Comparison of ENCODE assay signal across 1 cellular context in the genomic region with DNA sequence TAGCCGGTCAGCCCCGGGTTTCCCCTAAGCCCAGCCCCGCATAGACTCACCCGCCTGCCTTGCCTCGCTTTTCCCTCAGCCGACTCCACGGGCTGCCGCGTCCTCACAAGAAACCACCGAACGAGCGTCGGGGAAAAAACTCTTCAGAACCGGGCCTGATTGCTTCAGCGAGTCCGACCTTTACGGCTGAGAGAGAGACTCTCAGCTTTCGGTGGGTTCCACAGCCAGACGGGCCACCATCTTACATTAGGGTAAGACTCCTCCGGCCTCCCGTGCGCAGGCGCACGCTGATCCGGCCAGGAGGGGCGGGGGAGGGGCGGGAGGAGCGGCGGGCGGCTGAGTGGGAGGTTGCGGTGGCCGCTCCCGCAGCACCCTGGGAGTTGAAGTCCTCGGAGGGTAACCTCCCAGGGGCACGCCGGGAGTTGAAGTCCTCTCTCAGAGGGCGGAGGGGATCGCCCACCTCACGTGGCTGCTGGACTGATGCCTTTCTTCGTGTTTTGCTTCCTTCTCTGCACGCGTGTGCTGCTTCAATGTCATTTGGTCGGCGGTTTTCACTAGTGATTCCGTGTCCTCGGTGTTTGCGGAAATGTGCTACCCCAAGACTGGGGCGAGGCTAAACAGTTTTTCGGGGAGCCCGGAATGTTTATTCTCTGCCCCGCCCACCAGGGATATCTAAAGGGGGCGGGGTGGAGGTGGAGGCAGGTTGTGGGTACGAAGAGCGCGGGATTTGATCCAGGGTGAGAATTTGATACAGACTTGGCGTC.
A peak's percentile ranks its signal among the peaks of the same experiment; 100 is the strongest.
TF ChIP-seq lines count a peak whose summit lies in the region.

Gene CNOT4, minus strand, starts transcription at position 264 of the 764 bp plus-strand sequence. CDS start 71,771 bp downstream, outside the sequence.

TF ChIP-seq in H1, 55 proteins besides CTCF, POLR2A, EP300 and RAD21:
- TF ChIP-seq MAX (IDR thresholded peaks at IDR 0.05) = peak; percentile 95
- TF ChIP-seq RNF2 (IDR thresholded peaks at IDR 0.05; ENCODE audit: borderline replicate concordance, low read depth, low read length, missing control alignments, poor library complexity, severe bottlenecking) = no peak
- TF ChIP-seq TCF12 (IDR thresholded peaks at IDR 0.05; ENCODE audit: low read depth, low read length) = no peak
- no peak for TF ChIP-seq SP2 (IDR thresholded peaks at IDR 0.05; ENCODE audit: low read length)
- TF ChIP-seq CHD2 (IDR thresholded peaks at IDR 0.05; ENCODE audit: low read length) = no peak
- no peak for TF ChIP-seq ATF2 (IDR thresholded peaks at IDR 0.05; ENCODE audit: low read length)
- peak; percentile 82 for TF ChIP-seq TAF1 (IDR thresholded peaks at IDR 0.05; ENCODE audit: low read depth, low read length)
- TF ChIP-seq SRF (IDR thresholded peaks at IDR 0.05; ENCODE audit: low read depth, low read length) = no peak
- TF ChIP-seq, protein P1, sequence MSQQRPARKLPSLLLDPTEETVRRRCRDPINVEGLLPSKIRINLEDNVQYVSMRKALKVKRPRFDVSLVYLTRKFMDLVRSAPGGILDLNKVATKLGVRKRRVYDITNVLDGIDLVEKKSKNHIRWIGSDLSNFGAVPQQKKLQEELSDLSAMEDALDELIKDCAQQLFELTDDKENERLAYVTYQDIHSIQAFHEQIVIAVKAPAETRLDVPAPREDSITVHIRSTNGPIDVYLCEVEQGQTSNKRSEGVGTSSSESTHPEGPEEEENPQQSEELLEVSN (IDR thresholded peaks at IDR 0.05) = peak; percentile 96
- TF ChIP-seq TBP (IDR thresholded peaks at IDR 0.05; ENCODE audit: low read depth, low read length) = peak; percentile 79
- TF ChIP-seq MAFK (IDR thresholded peaks at IDR 0.05; ENCODE audit: low read depth, low read length) = no peak
- no peak for TF ChIP-seq NANOG (IDR thresholded peaks at IDR 0.05; ENCODE audit: insufficient read depth, low read depth, low read length, poor library complexity, severe bottlenecking)
- no peak for TF ChIP-seq TAF7 (optimal IDR thresholded peaks at IDR 0.05; ENCODE audit: borderline replicate concordance, low read depth, low read length)
- TF ChIP-seq HDAC2 (IDR thresholded peaks at IDR 0.05; ENCODE audit: borderline replicate concordance in 1 of 2, low read depth in 2 of 2, low read length in 2 of 2) = peak in 1 of 2 experiments; percentile 68; a peak in 1 of 4 replicates
- TF ChIP-seq SUZ12 (IDR thresholded peaks at IDR 0.05; ENCODE audit: low read length) = no peak
- TF ChIP-seq SP4 (IDR thresholded peaks at IDR 0.05; ENCODE audit: low read length) = peak; percentile 87
- peak; percentile 73 for TF ChIP-seq TEAD4 (IDR thresholded peaks at IDR 0.05; ENCODE audit: low read depth, low read length)
- peak; percentile 59; the same call in 1 of the 2 replicates for TF ChIP-seq GTF2F1 (IDR thresholded peaks at IDR 0.05; ENCODE audit: borderline replicate concordance, low read depth, low read length)
- peak; percentile 98 for TF ChIP-seq PHF8 (conservative IDR thresholded peaks at IDR 0.05; ENCODE audit: low read depth, low read length)
- no peak for TF ChIP-seq JUN (IDR thresholded peaks at IDR 0.05; ENCODE audit: low read depth, low read length)
- no peak for TF ChIP-seq GABPA (IDR thresholded peaks at IDR 0.05; ENCODE audit: borderline replicate concordance, insufficient read depth, low read length)
- TF ChIP-seq NRF1 (IDR thresholded peaks at IDR 0.05; ENCODE audit: low read depth, low read length) = peak; percentile 95
- TF ChIP-seq, protein P2, sequence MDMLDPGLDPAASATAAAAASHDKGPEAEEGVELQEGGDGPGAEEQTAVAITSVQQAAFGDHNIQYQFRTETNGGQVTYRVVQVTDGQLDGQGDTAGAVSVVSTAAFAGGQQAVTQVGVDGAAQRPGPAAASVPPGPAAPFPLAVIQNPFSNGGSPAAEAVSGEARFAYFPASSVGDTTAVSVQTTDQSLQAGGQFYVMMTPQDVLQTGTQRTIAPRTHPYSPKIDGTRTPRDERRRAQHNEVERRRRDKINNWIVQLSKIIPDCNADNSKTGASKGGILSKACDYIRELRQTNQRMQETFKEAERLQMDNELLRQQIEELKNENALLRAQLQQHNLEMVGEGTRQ (IDR thresholded peaks at IDR 0.05; ENCODE audit: low read length) = peak; percentile 75
- no peak for TF ChIP-seq SP1 (IDR thresholded peaks at IDR 0.05; ENCODE audit: low read depth, low read length)
- TF ChIP-seq KDM1A (IDR thresholded peaks at IDR 0.05; ENCODE audit: borderline replicate concordance, low read length) = no peak
- TF ChIP-seq CREB1 (IDR thresholded peaks at IDR 0.05) = 0 out of 2 replicates have a peak, but pooled peaks have one; percentile 4
- no peak for TF ChIP-seq POU5F1 (IDR thresholded peaks at IDR 0.05; ENCODE audit: low read depth, low read length)
- TF ChIP-seq, protein P3, sequence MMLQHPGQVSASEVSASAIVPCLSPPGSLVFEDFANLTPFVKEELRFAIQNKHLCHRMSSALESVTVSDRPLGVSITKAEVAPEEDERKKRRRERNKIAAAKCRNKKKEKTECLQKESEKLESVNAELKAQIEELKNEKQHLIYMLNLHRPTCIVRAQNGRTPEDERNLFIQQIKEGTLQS (IDR thresholded peaks at IDR 0.05; ENCODE audit: insufficient read depth, low read depth, low read length) = peak; percentile 25
- peak; percentile 92 for TF ChIP-seq YY1 (IDR thresholded peaks at IDR 0.05; ENCODE audit: low read depth, low read length)
- TF ChIP-seq KDM5A (IDR thresholded peaks at IDR 0.05; ENCODE audit: low read length) = peak; percentile 77
- peak; percentile 81 for TF ChIP-seq SIX5 (IDR thresholded peaks at IDR 0.05; ENCODE audit: low read depth, low read length)
- TF ChIP-seq SAP30 (IDR thresholded peaks at IDR 0.05; ENCODE audit: insufficient read depth, insufficient replicate concordance, low read length) = peak; percentile 76
- TF ChIP-seq JUND (IDR thresholded peaks at IDR 0.05; ENCODE audit: low read length) = no peak
- TF ChIP-seq SIRT6 (IDR thresholded peaks at IDR 0.05; ENCODE audit: low read length) = no peak
- TF ChIP-seq BCL11A (IDR thresholded peaks at IDR 0.05; ENCODE audit: low read depth in 2 of 2, low read length in 2 of 2) = no peak
- TF ChIP-seq HDAC6 (IDR thresholded peaks at IDR 0.05; ENCODE audit: low read depth, low read length) = no peak
- TF ChIP-seq RXRA (IDR thresholded peaks at IDR 0.05; ENCODE audit: insufficient read depth, low read depth, low read length) = no peak
- no peak for TF ChIP-seq BRCA1 (IDR thresholded peaks at IDR 0.05; ENCODE audit: low read depth, low read length)
- no peak for TF ChIP-seq EZH2 (IDR thresholded peaks at IDR 0.05; ENCODE audit: low read depth, low read length, severe bottlenecking)
- TF ChIP-seq EGR1 (IDR thresholded peaks at IDR 0.05; ENCODE audit: borderline replicate concordance, low read depth, low read length) = peak; percentile 75
- TF ChIP-seq CEBPB (IDR thresholded peaks at IDR 0.05; ENCODE audit: low read depth, low read length) = no peak
- TF ChIP-seq CHD1 (IDR thresholded peaks at IDR 0.05; ENCODE audit: low read depth, low read length) = peak; percentile 88
- TF ChIP-seq CBX5 (IDR thresholded peaks at IDR 0.05; ENCODE audit: low read depth, low read length) = no peak
- peak; percentile 81 for TF ChIP-seq ASH2L (IDR thresholded peaks at IDR 0.05; ENCODE audit: low read length)
- peak; percentile 94; the same call in 1 of the 2 replicates for TF ChIP-seq RBBP5 (IDR thresholded peaks at IDR 0.05; ENCODE audit: borderline replicate concordance, low read depth, low read length)
- TF ChIP-seq CTBP2 (IDR thresholded peaks at IDR 0.05; ENCODE audit: borderline replicate concordance, insufficient read depth, insufficient read length, low read length) = no peak
- TF ChIP-seq ZNF274 (IDR thresholded peaks at IDR 0.05; ENCODE audit: borderline replicate concordance, extremely low read depth, low read length) = no peak
- peak; percentile 74 to 83; a peak in 2 of 4 replicates for TF ChIP-seq SIN3A (conservative IDR thresholded peaks at IDR 0.05 in 1 of 2, IDR thresholded peaks at IDR 0.05 in 1 of 2; ENCODE audit: low read depth in 1 of 2, low read length in 2 of 2)
- no peak for TF ChIP-seq RFX5 (IDR thresholded peaks at IDR 0.05; ENCODE audit: borderline replicate concordance, low read depth, low read length)
- TF ChIP-seq BACH1 (IDR thresholded peaks at IDR 0.05; ENCODE audit: low read length) = peak; percentile 44; the same call in 1 of the 2 replicates
- TF ChIP-seq CBX8 (IDR thresholded peaks at IDR 0.05; ENCODE audit: borderline replicate concordance, low read depth, low read length) = no peak
- TF ChIP-seq, protein P4, sequence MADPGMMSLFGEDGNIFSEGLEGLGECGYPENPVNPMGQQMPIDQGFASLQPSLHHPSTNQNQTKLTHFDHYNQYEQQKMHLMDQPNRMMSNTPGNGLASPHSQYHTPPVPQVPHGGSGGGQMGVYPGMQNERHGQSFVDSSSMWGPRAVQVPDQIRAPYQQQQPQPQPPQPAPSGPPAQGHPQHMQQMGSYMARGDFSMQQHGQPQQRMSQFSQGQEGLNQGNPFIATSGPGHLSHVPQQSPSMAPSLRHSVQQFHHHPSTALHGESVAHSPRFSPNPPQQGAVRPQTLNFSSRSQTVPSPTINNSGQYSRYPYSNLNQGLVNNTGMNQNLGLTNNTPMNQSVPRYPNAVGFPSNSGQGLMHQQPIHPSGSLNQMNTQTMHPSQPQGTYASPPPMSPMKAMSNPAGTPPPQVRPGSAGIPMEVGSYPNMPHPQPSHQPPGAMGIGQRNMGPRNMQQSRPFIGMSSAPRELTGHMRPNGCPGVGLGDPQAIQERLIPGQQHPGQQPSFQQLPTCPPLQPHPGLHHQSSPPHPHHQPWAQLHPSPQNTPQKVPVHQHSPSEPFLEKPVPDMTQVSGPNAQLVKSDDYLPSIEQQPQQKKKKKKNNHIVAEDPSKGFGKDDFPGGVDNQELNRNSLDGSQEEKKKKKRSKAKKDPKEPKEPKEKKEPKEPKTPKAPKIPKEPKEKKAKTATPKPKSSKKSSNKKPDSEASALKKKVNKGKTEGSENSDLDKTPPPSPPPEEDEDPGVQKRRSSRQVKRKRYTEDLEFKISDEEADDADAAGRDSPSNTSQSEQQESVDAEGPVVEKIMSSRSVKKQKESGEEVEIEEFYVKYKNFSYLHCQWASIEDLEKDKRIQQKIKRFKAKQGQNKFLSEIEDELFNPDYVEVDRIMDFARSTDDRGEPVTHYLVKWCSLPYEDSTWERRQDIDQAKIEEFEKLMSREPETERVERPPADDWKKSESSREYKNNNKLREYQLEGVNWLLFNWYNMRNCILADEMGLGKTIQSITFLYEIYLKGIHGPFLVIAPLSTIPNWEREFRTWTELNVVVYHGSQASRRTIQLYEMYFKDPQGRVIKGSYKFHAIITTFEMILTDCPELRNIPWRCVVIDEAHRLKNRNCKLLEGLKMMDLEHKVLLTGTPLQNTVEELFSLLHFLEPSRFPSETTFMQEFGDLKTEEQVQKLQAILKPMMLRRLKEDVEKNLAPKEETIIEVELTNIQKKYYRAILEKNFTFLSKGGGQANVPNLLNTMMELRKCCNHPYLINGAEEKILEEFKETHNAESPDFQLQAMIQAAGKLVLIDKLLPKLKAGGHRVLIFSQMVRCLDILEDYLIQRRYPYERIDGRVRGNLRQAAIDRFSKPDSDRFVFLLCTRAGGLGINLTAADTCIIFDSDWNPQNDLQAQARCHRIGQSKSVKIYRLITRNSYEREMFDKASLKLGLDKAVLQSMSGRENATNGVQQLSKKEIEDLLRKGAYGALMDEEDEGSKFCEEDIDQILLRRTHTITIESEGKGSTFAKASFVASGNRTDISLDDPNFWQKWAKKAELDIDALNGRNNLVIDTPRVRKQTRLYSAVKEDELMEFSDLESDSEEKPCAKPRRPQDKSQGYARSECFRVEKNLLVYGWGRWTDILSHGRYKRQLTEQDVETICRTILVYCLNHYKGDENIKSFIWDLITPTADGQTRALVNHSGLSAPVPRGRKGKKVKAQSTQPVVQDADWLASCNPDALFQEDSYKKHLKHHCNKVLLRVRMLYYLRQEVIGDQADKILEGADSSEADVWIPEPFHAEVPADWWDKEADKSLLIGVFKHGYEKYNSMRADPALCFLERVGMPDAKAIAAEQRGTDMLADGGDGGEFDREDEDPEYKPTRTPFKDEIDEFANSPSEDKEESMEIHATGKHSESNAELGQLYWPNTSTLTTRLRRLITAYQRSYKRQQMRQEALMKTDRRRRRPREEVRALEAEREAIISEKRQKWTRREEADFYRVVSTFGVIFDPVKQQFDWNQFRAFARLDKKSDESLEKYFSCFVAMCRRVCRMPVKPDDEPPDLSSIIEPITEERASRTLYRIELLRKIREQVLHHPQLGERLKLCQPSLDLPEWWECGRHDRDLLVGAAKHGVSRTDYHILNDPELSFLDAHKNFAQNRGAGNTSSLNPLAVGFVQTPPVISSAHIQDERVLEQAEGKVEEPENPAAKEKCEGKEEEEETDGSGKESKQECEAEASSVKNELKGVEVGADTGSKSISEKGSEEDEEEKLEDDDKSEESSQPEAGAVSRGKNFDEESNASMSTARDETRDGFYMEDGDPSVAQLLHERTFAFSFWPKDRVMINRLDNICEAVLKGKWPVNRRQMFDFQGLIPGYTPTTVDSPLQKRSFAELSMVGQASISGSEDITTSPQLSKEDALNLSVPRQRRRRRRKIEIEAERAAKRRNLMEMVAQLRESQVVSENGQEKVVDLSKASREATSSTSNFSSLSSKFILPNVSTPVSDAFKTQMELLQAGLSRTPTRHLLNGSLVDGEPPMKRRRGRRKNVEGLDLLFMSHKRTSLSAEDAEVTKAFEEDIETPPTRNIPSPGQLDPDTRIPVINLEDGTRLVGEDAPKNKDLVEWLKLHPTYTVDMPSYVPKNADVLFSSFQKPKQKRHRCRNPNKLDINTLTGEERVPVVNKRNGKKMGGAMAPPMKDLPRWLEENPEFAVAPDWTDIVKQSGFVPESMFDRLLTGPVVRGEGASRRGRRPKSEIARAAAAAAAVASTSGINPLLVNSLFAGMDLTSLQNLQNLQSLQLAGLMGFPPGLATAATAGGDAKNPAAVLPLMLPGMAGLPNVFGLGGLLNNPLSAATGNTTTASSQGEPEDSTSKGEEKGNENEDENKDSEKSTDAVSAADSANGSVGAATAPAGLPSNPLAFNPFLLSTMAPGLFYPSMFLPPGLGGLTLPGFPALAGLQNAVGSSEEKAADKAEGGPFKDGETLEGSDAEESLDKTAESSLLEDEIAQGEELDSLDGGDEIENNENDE (IDR thresholded peaks at IDR 0.05; ENCODE audit: insufficient replicate concordance, low read length) = no peak
- TF ChIP-seq POLR2AphosphoS5 (IDR thresholded peaks at IDR 0.05; ENCODE audit: low read depth, low read length) = peak; percentile 95
- peak; percentile 74 for TF ChIP-seq KDM4A (IDR thresholded peaks at IDR 0.05; ENCODE audit: low read depth, low read length, severe bottlenecking)
- TF ChIP-seq FOSL1 (IDR thresholded peaks at IDR 0.05; ENCODE audit: insufficient read depth, low read depth, low read length) = no peak
